In the genomic region with DNA sequence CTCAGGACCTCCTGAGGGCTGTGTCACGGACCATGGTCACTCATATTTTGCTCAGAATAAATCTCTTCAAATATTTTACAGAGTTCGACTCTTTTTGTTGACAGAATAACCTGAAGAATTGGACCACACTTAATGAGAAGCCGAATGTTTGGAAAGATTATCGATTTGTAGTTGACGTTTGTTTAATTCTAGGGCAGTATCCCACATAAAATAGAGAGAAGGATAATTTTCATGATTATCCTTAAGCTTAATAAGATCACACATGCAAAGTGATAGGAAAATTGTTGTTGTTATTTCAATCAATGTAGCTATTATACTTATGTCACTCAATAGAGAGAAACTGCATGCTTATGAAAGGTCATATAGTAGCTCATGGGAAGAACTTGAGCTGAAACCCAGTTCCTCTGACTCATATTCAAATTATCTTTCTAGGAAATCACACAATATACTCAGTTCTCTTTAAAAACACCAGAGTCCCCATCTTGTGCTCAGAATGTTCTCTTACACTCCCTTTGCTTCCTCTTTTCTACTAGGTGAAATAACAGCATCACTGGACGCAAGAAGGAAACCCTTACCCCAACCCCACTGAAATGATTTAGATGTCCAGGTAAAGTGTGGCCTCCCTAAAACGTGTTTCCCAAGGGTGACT, we compare ENCODE assay signal across 14 cellular contexts.
DNase-seq lines count a peak whose midpoint lies in the region; ATAC-seq, FAIRE-seq and TF ChIP-seq lines count a peak whose summit lies in the region.
"Had no signal": no experiment of that assay in that cellular context is flagged by ENCODE, and none has a peak within 500 bp of the region (broad histone marks: within the 10 kb centered on the region; RNA-seq: fewer than 3 reads in every experiment).

No MANE protein-coding gene starts in this region.

- FAIRE-seq in small intestine (lab: Jason Lieb, UNC) = no peak
- FAIRE-seq: colon, islet of Langerhans had no signal

- H3K27ac ChIP-seq in gastroesophageal sphincter = no peak overlapping the region
- no peak overlapping the region for H3K27ac ChIP-seq in small intestine (ENCODE audit: low read depth in 1 of 2, low read length in 1 of 2)

- H3K36me3 ChIP-seq in gastroesophageal sphincter (no peaks in the 10 kb centered on the region), small intestine (ENCODE audit: control insufficient read depth in 2 of 2, insufficient read depth in 2 of 2, low read length in 2 of 2) (no peaks in the 10 kb centered on the region)

- H3K27me3 ChIP-seq in gastroesophageal sphincter (no peaks in the 10 kb centered on the region), small intestine (ENCODE audit: control insufficient read depth in 2 of 2, insufficient read depth in 2 of 2, low read length in 2 of 2) (no peaks in the 10 kb centered on the region)

- TF ChIP-seq POLR2A in gastroesophageal sphincter (IDR thresholded peaks at IDR 0.05) = no peak

- no peaks in the 10 kb centered on the region for H3K9me3 ChIP-seq in gastroesophageal sphincter
- no peaks in the 10 kb centered on the region for H3K9me3 ChIP-seq in small intestine (ENCODE audit: control insufficient read depth, low read depth)

- TF ChIP-seq CTCF in astrocyte of the spinal cord (IDR thresholded peaks at IDR 0.05; ENCODE audit: low read depth, low read length) (no peak), gastroesophageal sphincter (IDR thresholded peaks at IDR 0.05) (no peak)

- in situ Hi-C loops in astrocyte of the spinal cord (cut with HindIII; ENCODE audit: low sequenced_read_pairs) = no loop called here

- H3K4me1 ChIP-seq in gastroesophageal sphincter (no peaks in the 10 kb centered on the region), small intestine (ENCODE audit: control insufficient read depth in 2 of 2, insufficient read depth in 1 of 2, low read depth in 1 of 2, low read length in 1 of 2) (no peaks in the 10 kb centered on the region)

- 83 to 87% methylated on average over 4 to 7 of the region's 7 CpGs for WGBS in gastroesophageal sphincter (ENCODE audit: low coverage in 1 of 2), 2 donors
- WGBS in small intestine, 3 donors = 69 to 79% (median 71%) methylated on average over 7 of the region's 7 CpGs

- peak; percentile 76 for ATAC-seq in GM18498 (IDR thresholded peaks at IDR 0.05; ENCODE audit: unreplicated experiment)
- peak; percentile 64 for ATAC-seq in GM21515 (IDR thresholded peaks at IDR 0.05; ENCODE audit: unreplicated experiment)
- ATAC-seq in HG03378 (IDR thresholded peaks at IDR 0.05; ENCODE audit: unreplicated experiment) = peak; percentile 96
- no peak for ATAC-seq in gastroesophageal sphincter
- ATAC-seq: HCT116 had no signal

- DNase-seq in astrocyte of the spinal cord (ENCODE audit: low read depth, low spot score) (peak; percentile 22), inferior parietal cortex (ENCODE audit: extremely low spot score) (no peak), 8988T (no peak), small intestine (no peak)
- DNase-seq: activated CD4-positive, CD25-positive, alpha-beta regulatory T cell; CD4-positive, alpha-beta T cell; NCI-H510A had no signal

- TF ChIP-seq EP300 in gastroesophageal sphincter (IDR thresholded peaks at IDR 0.05) = no peak

- H3K4me3 ChIP-seq in astrocyte of the spinal cord (ENCODE audit: low read depth, low read length) (no peak overlapping the region), gastroesophageal sphincter (no peak overlapping the region), small intestine (ENCODE audit: low read depth in 1 of 2, low read length in 2 of 2) (no peak overlapping the region)
